20 cellular contexts compared by ENCODE assay signal in the genomic region with DNA sequence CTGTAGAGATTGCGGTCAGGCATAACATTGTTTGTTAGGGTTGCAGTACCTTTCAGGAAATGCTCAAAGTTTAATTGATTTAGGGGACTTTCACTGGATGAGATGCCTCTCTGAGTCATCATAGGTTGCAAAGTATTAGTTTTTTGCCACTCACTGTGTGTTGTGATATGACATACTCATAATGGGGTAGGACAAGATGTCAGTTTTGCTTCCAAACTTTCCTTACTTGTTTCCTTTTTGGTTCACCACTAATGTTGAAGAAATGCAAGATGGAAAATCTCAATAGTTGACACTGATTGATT. TPM values are rescaled to one million over a fixed set of nuclear protein-coding genes. Genes with fewer than 3 reads are reported as not detected.
DNase-seq lines count a peak whose midpoint lies in the region; ATAC-seq, FAIRE-seq and TF ChIP-seq lines count a peak whose summit lies in the region.
"Had no signal": no experiment of that assay in that cellular context is flagged by ENCODE, and none has a peak within 500 bp of the region (broad histone marks: within the 10 kb centered on the region; RNA-seq: fewer than 3 reads in every experiment).

No MANE protein-coding gene starts in this region.

- H3K36me3 Mint-ChIP-seq in stimulated activated effector memory CD8-positive, alpha-beta T cell treated with anti-CD3 and anti-CD28 coated beads, Interleukin-12 subunit alpha, Interleukin-12 subunit beta, amount 100 ng/mL, for 72 hours = no peaks in the 10 kb centered on the region

- H3K27me3 ChIP-seq in K562 (ENCODE audit: control insufficient read depth in 2 of 2, insufficient read depth in 2 of 2, low read length in 2 of 2) = no peaks in the 10 kb centered on the region

- no peak overlapping the region for H3K27ac Mint-ChIP-seq in stimulated activated effector memory CD8-positive, alpha-beta T cell treated with anti-CD3 and anti-CD28 coated beads, Interleukin-12 subunit alpha, Interleukin-12 subunit beta, amount 100 ng/mL, for 72 hours
- H3K27ac Mint-ChIP-seq: CD4-positive, alpha-beta T cell had no signal

- H3K4me1 Mint-ChIP-seq in stimulated activated effector memory CD8-positive, alpha-beta T cell treated with anti-CD3 and anti-CD28 coated beads, Interleukin-12 subunit alpha, Interleukin-12 subunit beta, amount 100 ng/mL, for 72 hours = no peaks in the 10 kb centered on the region

- no peak overlapping the region for H3K4me2 ChIP-seq in K562 (ENCODE audit: insufficient read depth, low read length)

- no peak for TF ChIP-seq RAD21 in K562 (CRISPR knock-in tag; conservative IDR thresholded peaks at IDR 0.05 in 1 of 2, IDR thresholded peaks at IDR 0.05 in 1 of 2)

- H3K9ac ChIP-seq in K562 (ENCODE audit: insufficient read depth in 1 of 2, low read depth in 2 of 2, low read length in 2 of 2) = no peak overlapping the region
- H3K9ac ChIP-seq: GM23248 had no signal

- H3K27ac ChIP-seq in K562 (ENCODE audit: extremely low read depth, low read depth, low read length) = no peak overlapping the region
- H3K27ac ChIP-seq: C4-2B, GM23248 had no signal

- no peak for TF ChIP-seq POLR2A in K562 (conservative IDR thresholded peaks at IDR 0.05)

- no peaks in the 10 kb centered on the region for H3K9me3 Mint-ChIP-seq in stimulated activated effector memory CD8-positive, alpha-beta T cell treated with anti-CD3 and anti-CD28 coated beads, Interleukin-12 subunit alpha, Interleukin-12 subunit beta, amount 100 ng/mL, for 72 hours
- H3K9me3 Mint-ChIP-seq: CD4-positive, alpha-beta T cell had no signal

- H2AFZ ChIP-seq in K562 (ENCODE audit: low read depth, low read length) = no peak overlapping the region
- H2AFZ ChIP-seq: GM23248 had no signal

- no peak overlapping the region for H3K4me3 ChIP-seq in K562
- H3K4me3 ChIP-seq: GM23248, HAP-1 had no signal

- BruUV-seq in K562 (replicated peaks; lab: Mats Ljungman, UMichigan) = no TSS peak

- FAIRE-seq in K562 (lab: Jason Lieb, UNC) = no peak
- FAIRE-seq: A204.1, GM12891 had no signal

- CTCF ChIA-PET in K562 (lab: Yijun Ruan, JAX; ENCODE audit: low intra/inter-chr PET ratio) = no interaction called here

- intact Hi-C loops in K562 (cut with micrococcal nuclease) = loop anchor here (10.0 kb wide), 1 partner anchor 197 kb away; no protein-coding TSS in a partner anchor

- no peak for DNase-seq in K562 (ENCODE audit: extremely low read depth in 1 of 4, low spot score in 3 of 4)
- no peak for DNase-seq in stimulated activated effector memory CD8-positive, alpha-beta T cell treated with anti-CD3 and anti-CD28 coated beads, Interleukin-12 subunit alpha, Interleukin-12 subunit beta, amount 100 ng/mL, for 72 hours (ENCODE audit: low spot score in 2 of 2)
- DNase-seq in GM20000 (ENCODE audit: low spot score) = no peak
- DNase-seq in AG20443 (ENCODE audit: low spot score) = no peak
- DNase-seq: ACHN; AML-193; CD4-positive, alpha-beta T cell; DMS153; DND-41; Kasumi-1 had no signal

- no peaks in the 10 kb centered on the region for H4K20me1 ChIP-seq in K562 (replicated peaks; ENCODE audit: control insufficient read depth, insufficient read depth, low read length)

- no peak overlapping the region for H3K4me3 Mint-ChIP-seq in stimulated activated effector memory CD8-positive, alpha-beta T cell treated with anti-CD3 and anti-CD28 coated beads, Interleukin-12 subunit alpha, Interleukin-12 subunit beta, amount 100 ng/mL, for 72 hours
- H3K4me3 Mint-ChIP-seq: CD4-positive, alpha-beta T cell had no signal

- no peaks in the 10 kb centered on the region for H3K36me3 ChIP-seq in K562 (ENCODE audit: control insufficient read depth, insufficient read depth, low read length)
- H3K36me3 ChIP-seq: HAP-1 had no signal

- in situ Hi-C loops in K562 (cut with MboI) = no loop called here

- no peaks in the 10 kb centered on the region for H3K9me1 ChIP-seq in K562 (ENCODE audit: control insufficient read depth, insufficient read depth, low read length)

- peak; percentile 37 for ATAC-seq in GM18867 (IDR thresholded peaks at IDR 0.05; ENCODE audit: unreplicated experiment)
- ATAC-seq in GM18868 (IDR thresholded peaks at IDR 0.05; ENCODE audit: unreplicated experiment) = peak; percentile 48
- peak; percentile 43; the same call in 2 of the 3 replicates for ATAC-seq in K562
- peak; percentile 39 for ATAC-seq in stimulated activated effector memory CD8-positive, alpha-beta T cell treated with anti-CD3 and anti-CD28 coated beads, Interleukin-12 subunit alpha, Interleukin-12 subunit beta, amount 100 ng/mL, for 72 hours

- no peaks in the 10 kb centered on the region for H3K79me2 ChIP-seq in K562 (ENCODE audit: control insufficient read depth, insufficient read depth, low read length)

- H3K9me3 ChIP-seq in K562 (replicated peaks; ENCODE audit: control insufficient read depth, insufficient read depth, low read depth, low read length) = no peaks in the 10 kb centered on the region
- H3K9me3 ChIP-seq: HAP-1 had no signal

- peaks cover 0 to 12% of the 10 kb centered on the region in 2 experiments; a peak in 2 of 5 replicates for H3K4me1 ChIP-seq in K562 (replicated peaks in 1 of 2; ENCODE audit: control insufficient read depth in 2 of 2, insufficient read depth in 2 of 2, low read length in 2 of 2)

- no peak for TF ChIP-seq CTCF in K562 (IDR thresholded peaks at IDR 0.05 in 2 of 3, conservative IDR thresholded peaks at IDR 0.05 in 1 of 3; ENCODE audit: insufficient read depth in 2 of 3, low read depth in 1 of 3, low read length in 3 of 3)
- no peak for TF ChIP-seq CTCF in GM20000 (IDR thresholded peaks at IDR 0.05; ENCODE audit: extremely low read depth, missing control alignments)

- TF ChIP-seq EP300 in K562 (IDR thresholded peaks at IDR 0.05; ENCODE audit: low read length) = no peak

- POLR2A ChIA-PET in K562 (lab: Yijun Ruan, JAX) = no interaction called here

- WGBS in K562 (ENCODE audit: insufficient coverage, low coverage, missing lambda C conversion rate) = 0% methylated on average over 1 of the region's 1 CpG

TF ChIP-seq in K562, 482 proteins besides CTCF, POLR2A, EP300 and RAD21 (continues in another document):
- TF ChIP-seq MEIS2 (IDR thresholded peaks at IDR 0.05; ENCODE audit: partially characterized antibody) (peak; percentile 37), JUND (IDR thresholded peaks at IDR 0.05; ENCODE audit: borderline replicate concordance, low read depth, low read length) (no peak), JUND (tag; IDR thresholded peaks at IDR 0.05; ENCODE audit: borderline replicate concordance, low read depth, low read length) (no peak), MEF2A (IDR thresholded peaks at IDR 0.05; ENCODE audit: control insufficient read depth, low read depth, low read length) (no peak), GABPB1 (CRISPR knock-in tag; IDR thresholded peaks at IDR 0.05) (no peak), ZNF431 (CRISPR knock-in tag; IDR thresholded peaks at IDR 0.05) (no peak), FOSL1 (tag; conservative IDR thresholded peaks at IDR 0.05) (0 out of 2 replicates have a peak, but pooled peaks have one; percentile 7)
- TF ChIP-seq, protein P1, sequence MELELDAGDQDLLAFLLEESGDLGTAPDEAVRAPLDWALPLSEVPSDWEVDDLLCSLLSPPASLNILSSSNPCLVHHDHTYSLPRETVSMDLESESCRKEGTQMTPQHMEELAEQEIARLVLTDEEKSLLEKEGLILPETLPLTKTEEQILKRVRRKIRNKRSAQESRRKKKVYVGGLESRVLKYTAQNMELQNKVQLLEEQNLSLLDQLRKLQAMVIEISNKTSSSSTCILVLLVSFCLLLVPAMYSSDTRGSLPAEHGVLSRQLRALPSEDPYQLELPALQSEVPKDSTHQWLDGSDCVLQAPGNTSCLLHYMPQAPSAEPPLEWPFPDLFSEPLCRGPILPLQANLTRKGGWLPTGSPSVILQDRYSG (tag; conservative IDR thresholded peaks at IDR 0.05; ENCODE audit: low read depth) = no peak
- TF ChIP-seq, protein P2, sequence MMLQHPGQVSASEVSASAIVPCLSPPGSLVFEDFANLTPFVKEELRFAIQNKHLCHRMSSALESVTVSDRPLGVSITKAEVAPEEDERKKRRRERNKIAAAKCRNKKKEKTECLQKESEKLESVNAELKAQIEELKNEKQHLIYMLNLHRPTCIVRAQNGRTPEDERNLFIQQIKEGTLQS (IDR thresholded peaks at IDR 0.05) = peak; percentile 51
- TF ChIP-seq, protein P2 (CRISPR knock-in tag; conservative IDR thresholded peaks at IDR 0.05) = no peak
- TF ChIP-seq, protein P3, sequence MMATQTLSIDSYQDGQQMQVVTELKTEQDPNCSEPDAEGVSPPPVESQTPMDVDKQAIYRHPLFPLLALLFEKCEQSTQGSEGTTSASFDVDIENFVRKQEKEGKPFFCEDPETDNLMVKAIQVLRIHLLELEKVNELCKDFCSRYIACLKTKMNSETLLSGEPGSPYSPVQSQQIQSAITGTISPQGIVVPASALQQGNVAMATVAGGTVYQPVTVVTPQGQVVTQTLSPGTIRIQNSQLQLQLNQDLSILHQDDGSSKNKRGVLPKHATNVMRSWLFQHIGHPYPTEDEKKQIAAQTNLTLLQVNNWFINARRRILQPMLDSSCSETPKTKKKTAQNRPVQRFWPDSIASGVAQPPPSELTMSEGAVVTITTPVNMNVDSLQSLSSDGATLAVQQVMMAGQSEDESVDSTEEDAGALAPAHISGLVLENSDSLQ (IDR thresholded peaks at IDR 0.05) = no peak

RNA-seq across cellular contexts. Expression of a gene that starts 35.0 kb away (rescaled TPM):
- 5.3 and 15.2 TPM in 2 replicates for total RNA-seq in K562 (2011; cell fraction: chromatin; rRNA removed; ENCODE audit: low replicate concordance)
- 1.8 and 3.0 TPM in 2 replicates for total RNA-seq in K562 (2011; cell fraction: nucleolus; rRNA removed)
- total RNA-seq in K562 (2011; cell fraction: nucleoplasm; rRNA removed) = 3.2 and 5.5 TPM in 2 replicates
- total RNA-seq in K562 (2014; rRNA removed) (2.7 and 4.0 TPM in 2 replicates), K562 (2014; rRNA removed; fragmentation: Illumina TruSeq; extraction: Trizol) (5.8 and 6.4 TPM in 2 replicates), K562 (2015; rRNA removed; fragmentation: Illumina TruSeq; extraction: Trizol) (8.1 and 8.8 TPM in 2 replicates), K562 (2021) (6.0 and 6.5 TPM in 2 replicates)
- polyA plus RNA-seq in K562 (2011; rRNA removed) (3.4 and 6.0 TPM in 2 replicates), K562 (2014; fragmentation: Illumina TruSeq; extraction: Trizol) (4.6 and 4.9 TPM in 2 replicates), K562 (2014; fragmentation: Nextera tagmentation; extraction: Ambion mirVana) (1 to 10 TPM; 2.7 to 3.4 TPM), K562 (2014; rRNA removed) (2.3 and 4.2 TPM in 2 replicates)
- 0.28 and 1.9 TPM in 2 replicates for polyA plus RNA-seq in K562 (2011; cell fraction: cytosol; rRNA removed)
- 1.6 and 5.0 TPM in 2 replicates for polyA plus RNA-seq in K562 (2011; cell fraction: nucleus; rRNA removed)
- 3.8 and 7.3 TPM in 2 replicates for polyA plus RNA-seq in K562 (2012)
- 4.0 and 9.1 TPM in 2 replicates for polyA minus RNA-seq in K562 (2011; rRNA and poly(A)+ RNA removed)
- 2.8 TPM in 1 of 2 replicates, not detected in the other for polyA minus RNA-seq in K562 (2011; cell fraction: cytosol; rRNA and poly(A)+ RNA removed)
- 3.0 and 15.1 TPM in 2 replicates for polyA minus RNA-seq in K562 (2011; cell fraction: nucleus; rRNA and poly(A)+ RNA removed)
- total RNA-seq: CD4-positive, alpha-beta T cell; GM23248; H4; HT-29 had no signal
- polyA plus RNA-seq: BJ, GM23248 had no signal
